In genomic region chr16:77227745-77228144, GRCh38 we compare ENCODE assay signal across 13 cellular contexts. TPM values are rescaled to one million over a fixed set of nuclear protein-coding genes. Genes with fewer than 3 reads are reported as not detected.
A peak's percentile ranks its signal among the peaks of the same experiment; 100 is the strongest.
DNase-seq lines count a peak whose midpoint lies in the region; ATAC-seq lines count a peak whose summit lies in the region.
"Had no signal": no experiment of that assay in that cellular context is flagged by ENCODE, and none has a peak within 500 bp of the region (broad histone marks: within the 10 kb centered on the region; RNA-seq: fewer than 3 reads in every experiment).

No MANE protein-coding gene starts in this region.

- H3K4me3 Mint-ChIP-seq in activated T-cell treated with anti-CD3 and anti-CD28 coated beads, Interleukin-2, amount 50 U/mL, for 4 hours, result no peak overlapping the region
- H3K4me3 Mint-ChIP-seq in stimulated activated naive B cell treated with anti-CD40 and anti-IgM and Interleukin-4, amounts not matched to agents 10 μg/mL and 1 μg/mL and 100 μg/mL, for 72 hours, result no peak overlapping the region
- H3K4me3 Mint-ChIP-seq: mesothelial cell of epicardium had no signal

- no peak for DNase-seq in activated T-cell treated with anti-CD3 and anti-CD28 coated beads, Interleukin-2, amount 50 U/mL, for 4 hours
- DNase-seq in activated T-cell treated with anti-CD3 and anti-CD28 coated beads for 4 hours, result no peak
- no peak for DNase-seq in stimulated activated naive B cell treated with anti-CD40 and anti-IgM and Interleukin-4, amounts not matched to agents 10 μg/mL and 1 μg/mL and 100 μg/mL, for 72 hours
- DNase-seq in MV-4-11 (lab: John Stamatoyannopoulos, UW), result no peak
- no peak for DNase-seq in dedifferentiated amniotic fluid mesenchymal stem cell (ENCODE audit: extremely low spot score)
- DNase-seq in inferior parietal cortex (ENCODE audit: extremely low spot score), result no peak
- DNase-seq: ACHN, anterior cingulate cortex, dorsolateral prefrontal cortex, SJCRH30 had no signal

- no peaks in the 10 kb centered on the region for H3K9me3 Mint-ChIP-seq in activated T-cell treated with anti-CD3 and anti-CD28 coated beads, Interleukin-2, amount 50 U/mL, for 4 hours
- no peaks in the 10 kb centered on the region for H3K9me3 Mint-ChIP-seq in stimulated activated naive B cell treated with anti-CD40 and anti-IgM and Interleukin-4, amounts not matched to agents 10 μg/mL and 1 μg/mL and 100 μg/mL, for 72 hours
- H3K9me3 Mint-ChIP-seq: mesothelial cell of epicardium had no signal

- no peak overlapping the region for H3K27ac Mint-ChIP-seq in stimulated activated naive B cell treated with anti-CD40 and anti-IgM and Interleukin-4, amounts not matched to agents 10 μg/mL and 1 μg/mL and 100 μg/mL, for 72 hours
- H3K27ac Mint-ChIP-seq: mesothelial cell of epicardium had no signal

- H3K4me1 Mint-ChIP-seq in activated T-cell treated with anti-CD3 and anti-CD28 coated beads, Interleukin-2, amount 50 U/mL, for 4 hours (ENCODE audit: low read depth), result no peaks in the 10 kb centered on the region
- peaks cover 0 to 3% of the 10 kb centered on the region in 2 donors for H3K4me1 Mint-ChIP-seq in stimulated activated naive B cell treated with anti-CD40 and anti-IgM and Interleukin-4, amounts not matched to agents 10 μg/mL and 1 μg/mL and 100 μg/mL, for 72 hours
- H3K4me1 Mint-ChIP-seq: mesothelial cell of epicardium had no signal

- peak; percentile 52 to 65 for ATAC-seq in activated T-cell treated with anti-CD3 and anti-CD28 coated beads, Interleukin-2, amount 50 U/mL, for 4 hours
- ATAC-seq in GM21825 (IDR thresholded peaks at IDR 0.05; ENCODE audit: unreplicated experiment) (peak; percentile 83), HG03159 (IDR thresholded peaks at IDR 0.05; ENCODE audit: unreplicated experiment) (peak; percentile 54)
- peak; percentile 48 to 74 for ATAC-seq in stimulated activated naive B cell treated with anti-CD40 and anti-IgM and Interleukin-4, amounts not matched to agents 10 μg/mL and 1 μg/mL and 100 μg/mL, for 72 hours (replicated peaks)

- no peaks in the 10 kb centered on the region for H3K36me3 Mint-ChIP-seq in activated T-cell treated with anti-CD3 and anti-CD28 coated beads, Interleukin-2, amount 50 U/mL, for 4 hours (ENCODE audit: insufficient read depth)
- no peaks in the 10 kb centered on the region for H3K36me3 Mint-ChIP-seq in stimulated activated naive B cell treated with anti-CD40 and anti-IgM and Interleukin-4, amounts not matched to agents 10 μg/mL and 1 μg/mL and 100 μg/mL, for 72 hours
- H3K36me3 Mint-ChIP-seq: mesothelial cell of epicardium had no signal

- H3K27me3 Mint-ChIP-seq in activated T-cell treated with anti-CD3 and anti-CD28 coated beads, Interleukin-2, amount 50 U/mL, for 4 hours (ENCODE audit: low read depth), result peaks cover 13% of the 10 kb centered on the region
- peaks cover 5 to 14% of the 10 kb centered on the region in 2 donors for H3K27me3 Mint-ChIP-seq in stimulated activated naive B cell treated with anti-CD40 and anti-IgM and Interleukin-4, amounts not matched to agents 10 μg/mL and 1 μg/mL and 100 μg/mL, for 72 hours

RNA-seq across cellular contexts. Expression of gene SYCE1L, which starts 28.5 kb away (rescaled TPM):
- 1 to 10 TPM; 1.2 to 1.6 (median 1.3) TPM for total RNA-seq in activated T-cell treated with anti-CD3 and anti-CD28 coated beads, Interleukin-2, amount 50 U/mL, for 4 hours

RNA-seq across cellular contexts. Expression of gene MON1B, which starts 36.8 kb away (rescaled TPM):
- total RNA-seq in activated T-cell treated with anti-CD3 and anti-CD28 coated beads, Interleukin-2, amount 50 U/mL, for 4 hours, result 10 to 100 TPM; 67.6 to 71.3 (median 70.0) TPM
